Comparison of ENCODE assay signal across 8 cellular contexts in the genomic region with DNA sequence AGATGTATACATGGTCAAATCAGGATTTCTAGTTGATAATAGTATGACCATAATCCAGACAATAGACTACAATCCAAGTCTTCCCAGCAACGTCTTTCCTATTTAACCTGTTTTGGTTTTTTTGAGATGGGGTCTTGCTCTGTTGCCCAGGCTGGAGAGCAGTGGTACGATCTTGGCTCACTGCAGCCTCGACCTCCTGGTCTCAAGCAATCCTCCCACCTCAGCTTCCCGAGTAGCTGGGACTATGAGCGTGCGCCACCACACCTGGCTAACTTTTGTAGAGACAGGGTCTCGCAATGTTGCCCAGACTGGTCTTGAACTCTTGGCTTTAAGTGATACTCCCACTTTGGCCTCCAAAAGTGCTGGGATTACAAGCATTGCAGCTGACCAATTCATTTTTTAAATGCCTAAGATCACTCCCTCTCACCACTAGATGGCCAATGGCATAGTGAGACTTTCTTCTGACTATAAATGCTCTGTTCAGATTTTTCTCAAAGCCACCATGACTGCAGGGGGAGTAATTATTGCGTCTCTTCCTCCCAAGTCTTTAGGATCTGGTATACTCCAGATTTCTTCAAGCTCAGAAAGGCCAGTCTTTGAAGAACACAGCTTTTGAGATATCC. TPM values are rescaled to one million over a fixed set of nuclear protein-coding genes. Genes with fewer than 3 reads are reported as not detected.
DNase-seq lines count a peak whose midpoint lies in the region; ATAC-seq and TF ChIP-seq lines count a peak whose summit lies in the region.

No MANE protein-coding gene starts in this region.

- CTCF ChIA-PET in activated CD8-positive, alpha-beta T cell treated with anti-CD3 and anti-CD28 coated beads for 36 hours (lab: Charles Lee), result interaction anchor here (1.2 to 3.0 kb wide), 15 partner anchors 10 to 286 kb away, joined by 3 to 17 read pairs (median 4); partner anchors contain the start of gene HNRNPLL
- CTCF ChIA-PET in activated CD8-positive, alpha-beta T cell treated with anti-CD3 and anti-CD28 coated beads, Interleukin-2, amount 10 ng/mL, durations not matched to agents 7 days and 5 days (lab: Charles Lee), result interaction anchor here (0.9 to 2.0 kb wide), 10 partner anchors 9 to 189 kb away, joined by 3 to 8 read pairs (median 4); no protein-coding TSS in a partner anchor
- CTCF ChIA-PET in OCI-LY7 (lab: Charles Lee; ENCODE audit: unreplicated experiment), result no interaction called here

- BruUV-seq in OCI-LY7 (replicated peaks; lab: Mats Ljungman, UMichigan), result no TSS peak

- POLR2A ChIA-PET in activated CD8-positive, alpha-beta T cell treated with anti-CD3 and anti-CD28 coated beads for 36 hours (lab: Charles Lee), result interaction anchor here (0.8 to 1.0 kb wide), 3 partner anchors 43 to 186 kb away, joined by 3 to 4 read pairs (median 3); no protein-coding TSS in a partner anchor
- POLR2A ChIA-PET in activated CD8-positive, alpha-beta T cell treated with anti-CD3 and anti-CD28 coated beads, Interleukin-2, amount 10 ng/mL, durations not matched to agents 7 days and 5 days (lab: Charles Lee), result interaction anchor here (1.1 kb wide), 1 partner anchor 196 kb away, joined by 3 read pairs; the partner anchor contains the start of gene SRSF7
- POLR2A ChIA-PET in OCI-LY7 (lab: Charles Lee), result interaction anchor here (0.6 to 1.1 kb wide), 2 partner anchors 10 to 924 kb away, joined by 3 to 7 read pairs; no protein-coding TSS in a partner anchor

- no peak overlapping the region for H3K4me2 ChIP-seq in OCI-LY7 (ENCODE audit: low read length)
- no peak overlapping the region for H3K4me2 ChIP-seq in fibroblast of lung (ENCODE audit: extremely low read depth, insufficient read depth, low read length)

- peaks cover 19% of the 10 kb centered on the region for H3K4me1 Mint-ChIP-seq in activated CD8-positive, alpha-beta T cell treated with anti-CD3 and anti-CD28 coated beads for 36 hours (ENCODE audit: low read depth)
- H3K4me1 Mint-ChIP-seq in activated CD8-positive, alpha-beta T cell treated with anti-CD3 and anti-CD28 coated beads, Interleukin-2, amount 10 ng/mL, durations not matched to agents 7 days and 5 days (ENCODE audit: low read depth), result peaks cover 7% of the 10 kb centered on the region

- H3K36me3 Mint-ChIP-seq in activated CD8-positive, alpha-beta T cell treated with anti-CD3 and anti-CD28 coated beads for 36 hours (ENCODE audit: low read depth), result peaks cover under 1% of the 10 kb centered on the region
- H3K36me3 Mint-ChIP-seq in activated CD8-positive, alpha-beta T cell treated with anti-CD3 and anti-CD28 coated beads, Interleukin-2, amount 10 ng/mL, durations not matched to agents 7 days and 5 days (ENCODE audit: low read depth), result peaks cover 3% of the 10 kb centered on the region

- DNase-seq in activated CD8-positive, alpha-beta T cell treated with anti-CD3 and anti-CD28 coated beads for 36 hours, result no peak
- no peak for DNase-seq in activated CD8-positive, alpha-beta T cell treated with anti-CD3 and anti-CD28 coated beads, Interleukin-2, amount 10 ng/mL, durations not matched to agents 7 days and 5 days
- DNase-seq in OCI-LY7 (ENCODE audit: low spot score) (peak; percentile 48), fibroblast of lung (ENCODE audit: low read depth in 2 of 2) (peak in 1 of 2 donors; percentile 23), thoracic aorta (ENCODE audit: low spot score) (no peak), NCI-H128 (lab: John Stamatoyannopoulos, UW; ENCODE audit: unreplicated experiment) (no peak)

- intact Hi-C loops in activated CD8-positive, alpha-beta T cell treated with anti-CD3 and anti-CD28 coated beads for 36 hours (cut with micrococcal nuclease), result no loop called here
- intact Hi-C loops in OCI-LY7 (cut with micrococcal nuclease; ENCODE audit: unreplicated experiment), result no loop called here

- H3K27me3 ChIP-seq in fibroblast of lung (ENCODE audit: control insufficient read depth, insufficient read depth, low read length) (no peaks in the 10 kb centered on the region), thoracic aorta (replicated peaks; ENCODE audit: insufficient read depth) (no peaks in the 10 kb centered on the region)

- H4K20me1 ChIP-seq in OCI-LY7 (ENCODE audit: insufficient read depth, low read length) (no peaks in the 10 kb centered on the region), fibroblast of lung (ENCODE audit: control insufficient read depth, extremely low read depth, insufficient read depth, low read length) (no peaks in the 10 kb centered on the region)

- H2AFZ ChIP-seq in OCI-LY7 (ENCODE audit: low read length), result no peak overlapping the region
- H2AFZ ChIP-seq in fibroblast of lung (ENCODE audit: low read length), result no peak overlapping the region

- no peaks in the 10 kb centered on the region for H3K9me3 Mint-ChIP-seq in activated CD8-positive, alpha-beta T cell treated with anti-CD3 and anti-CD28 coated beads for 36 hours
- H3K9me3 Mint-ChIP-seq in activated CD8-positive, alpha-beta T cell treated with anti-CD3 and anti-CD28 coated beads, Interleukin-2, amount 10 ng/mL, durations not matched to agents 7 days and 5 days (ENCODE audit: insufficient read depth), result no peaks in the 10 kb centered on the region

- H3K9me2 ChIP-seq in OCI-LY7 (ENCODE audit: insufficient read depth, low read length), result no peaks in the 10 kb centered on the region

- no peak overlapping the region for H3K4me3 Mint-ChIP-seq in activated CD8-positive, alpha-beta T cell treated with anti-CD3 and anti-CD28 coated beads for 36 hours
- no peak overlapping the region for H3K4me3 Mint-ChIP-seq in activated CD8-positive, alpha-beta T cell treated with anti-CD3 and anti-CD28 coated beads, Interleukin-2, amount 10 ng/mL, durations not matched to agents 7 days and 5 days

- no peaks in the 10 kb centered on the region for H3K79me2 ChIP-seq in OCI-LY7 (ENCODE audit: insufficient read depth, low read depth, low read length)
- no peaks in the 10 kb centered on the region for H3K79me2 ChIP-seq in fibroblast of lung (ENCODE audit: control insufficient read depth, insufficient read depth, low read length)

- H3K36me3 ChIP-seq in OCI-LY7 (ENCODE audit: insufficient read depth, low read length) (no peaks in the 10 kb centered on the region), fibroblast of lung (ENCODE audit: control insufficient read depth, insufficient read depth, low read length) (peaks cover 3% of the 10 kb centered on the region), thoracic aorta (no peaks in the 10 kb centered on the region)

- no peak overlapping the region for H3K4me3 ChIP-seq in OCI-LY7 (ENCODE audit: low read depth, low read length, poor library complexity, severe bottlenecking)
- H3K4me3 ChIP-seq in fibroblast of lung (replicated peaks in 1 of 4; ENCODE audit: control extremely low read depth in 1 of 4, insufficient read depth in 1 of 4, low read depth in 3 of 4, low read length in 4 of 4), result no peak overlapping the region
- no peak overlapping the region for H3K4me3 ChIP-seq in thoracic aorta

- no peak overlapping the region for H3K9ac ChIP-seq in fibroblast of lung (ENCODE audit: insufficient read depth, low read length)

- peak; percentile 40 for TF ChIP-seq CTCF in activated CD8-positive, alpha-beta T cell treated with anti-CD3 and anti-CD28 coated beads for 36 hours (IDR thresholded peaks at IDR 0.05)
- peak; percentile 78 for TF ChIP-seq CTCF in OCI-LY7 (conservative IDR thresholded peaks at IDR 0.05; ENCODE audit: low read length)
- peak; percentile 42 to 53 for TF ChIP-seq CTCF in fibroblast of lung (conservative IDR thresholded peaks at IDR 0.05 in 1 of 2, IDR thresholded peaks at IDR 0.05 in 1 of 2; ENCODE audit: low read depth in 1 of 2, low read length in 2 of 2)
- TF ChIP-seq CTCF in thoracic aorta (IDR thresholded peaks at IDR 0.05), result peak; percentile 26

- no peak for ATAC-seq in activated CD8-positive, alpha-beta T cell treated with anti-CD3 and anti-CD28 coated beads for 36 hours
- no peak for ATAC-seq in activated CD8-positive, alpha-beta T cell treated with anti-CD3 and anti-CD28 coated beads, Interleukin-2, amount 10 ng/mL, durations not matched to agents 7 days and 5 days
- ATAC-seq in thoracic aorta (ENCODE audit: insufficient number of reproducible peaks, low FRiP score, low read depth) (no peak), HG02970 (IDR thresholded peaks at IDR 0.05; ENCODE audit: low FRiP score, unreplicated experiment) (no peak), GM18858 (IDR thresholded peaks at IDR 0.05; ENCODE audit: unreplicated experiment) (no peak)

- H3K4me1 ChIP-seq in OCI-LY7 (ENCODE audit: insufficient read depth, low read length, poor library complexity, severe bottlenecking) (peaks cover 7% of the 10 kb centered on the region), fibroblast of lung (ENCODE audit: control insufficient read depth, extremely low read depth, insufficient read depth, low read length) (no peaks in the 10 kb centered on the region), thoracic aorta (ENCODE audit: control insufficient read depth in 1 of 2, low read depth in 2 of 2) (no peaks in the 10 kb centered on the region)

- H3K27me3 Mint-ChIP-seq in activated CD8-positive, alpha-beta T cell treated with anti-CD3 and anti-CD28 coated beads for 36 hours, result no peaks in the 10 kb centered on the region
- no peaks in the 10 kb centered on the region for H3K27me3 Mint-ChIP-seq in activated CD8-positive, alpha-beta T cell treated with anti-CD3 and anti-CD28 coated beads, Interleukin-2, amount 10 ng/mL, durations not matched to agents 7 days and 5 days (ENCODE audit: low read depth)

- no peak overlapping the region for H3K27ac Mint-ChIP-seq in activated CD8-positive, alpha-beta T cell treated with anti-CD3 and anti-CD28 coated beads for 36 hours
- H3K27ac Mint-ChIP-seq in activated CD8-positive, alpha-beta T cell treated with anti-CD3 and anti-CD28 coated beads, Interleukin-2, amount 10 ng/mL, durations not matched to agents 7 days and 5 days, result no peak overlapping the region

- H3K27ac ChIP-seq in OCI-LY7 (ENCODE audit: low read depth, low read length, poor library complexity, severe bottlenecking) (no peak overlapping the region), fibroblast of lung (ENCODE audit: insufficient read depth, low read length) (no peak overlapping the region), thoracic aorta (no peak overlapping the region)

- H3K9me3 ChIP-seq in OCI-LY7 (ENCODE audit: low read length) (no peaks in the 10 kb centered on the region), fibroblast of lung (ENCODE audit: control insufficient read depth, insufficient read depth, low read depth, low read length) (no peaks in the 10 kb centered on the region), thoracic aorta (no peaks in the 10 kb centered on the region)

RNA-seq across cellular contexts. Expression of gene HNRNPLL, which starts 47.6 kb away (rescaled TPM):
- 10 to 100 TPM; 54.9 to 55.3 TPM for total RNA-seq in activated CD8-positive, alpha-beta T cell treated with anti-CD3 and anti-CD28 coated beads for 36 hours
- 10 to 100 TPM; 46.5 to 46.6 TPM for total RNA-seq in activated CD8-positive, alpha-beta T cell treated with anti-CD3 and anti-CD28 coated beads, Interleukin-2, amount 10 ng/mL, durations not matched to agents 7 days and 5 days
- total RNA-seq in OCI-LY7 (2014; rRNA removed; shearing (Covaris generic)), result 7.2 and 7.6 TPM in 2 replicates
- 47.2 and 47.9 TPM in 2 replicates for total RNA-seq in OCI-LY7 (2022)
- total RNA-seq in fibroblast of lung, result 48.3 and 51.4 TPM in 2 replicates
- polyA plus RNA-seq in fibroblast of lung, result 33.0 and 36.4 TPM in 2 replicates
- polyA plus RNA-seq in fibroblast of lung (2012), result 39.9 and 42.8 TPM in 2 replicates
- 2.6 and 7.5 TPM in 2 replicates for polyA minus RNA-seq in fibroblast of lung (ENCODE audit: low replicate concordance)
- total RNA-seq in thoracic aorta, result 10 to 100 TPM; 60.1 to 64.7 TPM

Comparison
In these comparisons a context has a peak if more than half of its experiments do, and no peak if none do; other contexts are left out.
1. CTCF ChIP-seq: peak in every context shown above with its lines; median percentile 78 in OCI-LY7; 48 in fibroblast of lung; 40 in activated CD8-positive, alpha-beta T cell treated with anti-CD3 and anti-CD28 coated beads for 36 hours; 26 in thoracic aorta.